13 cellular contexts compared by ENCODE assay signal in the genomic region with DNA sequence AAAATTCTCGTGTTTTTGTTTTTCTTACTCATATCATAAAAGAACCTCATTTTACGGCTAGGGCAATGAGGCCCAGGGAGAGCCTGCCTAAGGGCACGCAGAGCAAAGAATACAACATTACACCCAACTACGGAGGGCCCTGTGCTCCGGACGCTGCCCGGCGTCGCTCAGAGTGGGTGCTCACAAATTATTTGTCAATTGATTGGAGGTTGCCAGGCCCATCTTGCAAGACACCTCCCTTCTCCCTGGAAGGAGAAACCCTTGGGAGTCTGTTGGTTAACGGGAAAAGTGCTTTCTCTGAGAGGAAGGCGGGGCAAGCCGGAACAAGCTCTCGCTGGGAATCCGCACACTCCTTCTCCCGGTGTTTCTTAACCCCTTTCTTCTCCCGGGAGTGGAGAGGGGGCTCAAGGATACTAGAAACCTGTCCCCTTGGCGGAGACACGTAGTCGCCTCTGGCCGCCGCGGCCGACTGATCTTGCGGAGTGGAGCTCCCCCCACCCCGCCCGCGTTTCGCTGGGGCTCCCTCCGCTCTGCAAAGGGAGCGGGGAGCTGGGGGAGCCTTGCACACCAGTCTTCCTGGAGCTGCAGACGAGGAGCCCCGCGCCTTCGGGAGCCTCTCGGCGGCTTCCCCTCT.
DNase-seq lines count a peak whose midpoint lies in the region; ATAC-seq and TF ChIP-seq lines count a peak whose summit lies in the region.
"Had no signal": no experiment of that assay in that cellular context is flagged by ENCODE, and none has a peak within 500 bp of the region (broad histone marks: within the 10 kb centered on the region; RNA-seq: fewer than 3 reads in every experiment).

No MANE protein-coding gene starts in this region.

- CTCF ChIA-PET in A673 (lab: Charles Lee): no interaction called here

- TF ChIP-seq CTCF in A673 (conservative IDR thresholded peaks at IDR 0.05; ENCODE audit: low read depth, low read length): no peak
- no peak for TF ChIP-seq CTCF in WERI-Rb-1 (IDR thresholded peaks at IDR 0.05; ENCODE audit: low read depth, low read length)
- no peak for TF ChIP-seq CTCF in right atrium auricular region (IDR thresholded peaks at IDR 0.05)

- no peak overlapping the region for H3K27ac ChIP-seq in A673 (ENCODE audit: low read depth, low read length, poor library complexity, severe bottlenecking)
- H3K27ac ChIP-seq in WERI-Rb-1: no peak overlapping the region
- peak overlapping the region; percentile 75 to 92 for H3K27ac ChIP-seq in right atrium auricular region
- H3K27ac ChIP-seq: BLaER1, foreskin keratinocyte, uterus had no signal

- POLR2A ChIA-PET in A673 (lab: Charles Lee; ENCODE audit: low non-redundant PET): no interaction called here

- ATAC-seq in GM18502 (IDR thresholded peaks at IDR 0.05; ENCODE audit: poor library complexity, unreplicated experiment): no peak
- ATAC-seq: GM12878 had no signal

- BruUV-seq in A673 (replicated peaks; lab: Mats Ljungman, UMichigan): no TSS peak

- no peaks in the 10 kb centered on the region for H3K9me3 ChIP-seq in A673 (ENCODE audit: low read depth, low read length, poor library complexity, severe bottlenecking)
- no peaks in the 10 kb centered on the region for H3K9me3 ChIP-seq in WERI-Rb-1 (ENCODE audit: severe bottlenecking)
- H3K9me3 ChIP-seq in right atrium auricular region: no peaks in the 10 kb centered on the region
- H3K9me3 ChIP-seq: uterus had no signal

- DNase-seq in A673 (ENCODE audit: low spot score) (peak; percentile 1), WERI-Rb-1 (no peak), right atrium auricular region (ENCODE audit: low spot score) (no peak), nucleus accumbens (lab: John Stamatoyannopoulos, UW) (peak in 30 of 56 donors; percentile 3 to 71 (median 48)), NCI-H1694 treated with DMSO at 0.1 percent for 48 hours (lab: John Stamatoyannopoulos, UW) (no peak), GF-D8 (lab: John Stamatoyannopoulos, UW) (no peak), NCI-H146 (lab: John Stamatoyannopoulos, UW) (no peak)
- DNase-seq: NCI-H526 had no signal

- H3K4me1 ChIP-seq in A673 (ENCODE audit: insufficient read depth, low read length, poor library complexity, severe bottlenecking) (no peaks in the 10 kb centered on the region), right atrium auricular region (peaks cover 0 to 32% of the 10 kb centered on the region in 2 donors)
- H3K4me1 ChIP-seq: BLaER1, foreskin keratinocyte had no signal

- intact Hi-C loops in A673 (cut with micrococcal nuclease; ENCODE audit: unreplicated experiment): no loop called here

- H3K36me3 ChIP-seq in A673 (ENCODE audit: insufficient read depth, low read length, poor library complexity, severe bottlenecking) (no peaks in the 10 kb centered on the region), WERI-Rb-1 (no peaks in the 10 kb centered on the region), right atrium auricular region (no peaks in the 10 kb centered on the region)
- H3K36me3 ChIP-seq: BLaER1, uterus had no signal

- H3K27me3 ChIP-seq in A673 (replicated peaks; ENCODE audit: insufficient read depth, low read depth, low read length, poor library complexity): peaks cover 51% of the 10 kb centered on the region
- H3K27me3 ChIP-seq in WERI-Rb-1 (ENCODE audit: insufficient read depth, low read depth, severe bottlenecking): peaks cover 11% of the 10 kb centered on the region
- H3K27me3 ChIP-seq in right atrium auricular region: no peaks in the 10 kb centered on the region
- H3K27me3 ChIP-seq: BLaER1 had no signal

- peak overlapping the region; percentile 26 for H3K4me3 ChIP-seq in A673 (ENCODE audit: low read depth, low read length, poor library complexity, severe bottlenecking)
- H3K4me3 ChIP-seq in WERI-Rb-1 (ENCODE audit: low read depth, low read length): peak overlapping the region; percentile 72
- peak overlapping the region; percentile 52 to 58 for H3K4me3 ChIP-seq in right atrium auricular region
- H3K4me3 ChIP-seq: BLaER1, GM12878 had no signal

Comparison
In these comparisons a context has a peak if more than half of its experiments do, and no peak if none do; other contexts are left out.
1. DNase-seq: peak in A673 (single experiment) and nucleus accumbens (30 of 56); none in WERI-Rb-1 (single experiment), right atrium auricular region (single experiment), NCI-H1694 treated with DMSO at 0.1 percent for 48 hours (single experiment), GF-D8 (single experiment) and NCI-H146 (single experiment).
2. H3K27ac ChIP-seq: peak in right atrium auricular region (2 of 2); none in A673 (single experiment) and WERI-Rb-1 (single experiment).
3. Peak in every context shown above with its lines, with median percentiles within 50 percentile points of each other: H3K4me3 ChIP-seq.